ENCODE assay signal across 16 cellular contexts in genomic region chr3:157310329-157311065, GRCh38.
DNase-seq lines count a peak whose midpoint lies in the region; ATAC-seq and TF ChIP-seq lines count a peak whose summit lies in the region.
"Had no signal": no experiment of that assay in that cellular context is flagged by ENCODE, and none has a peak within 500 bp of the region (broad histone marks: within the 10 kb centered on the region; RNA-seq: fewer than 3 reads in every experiment).

No MANE protein-coding gene starts in this region.

- no peaks in the 10 kb centered on the region for H3K36me3 Mint-ChIP-seq in GM23338 (ENCODE audit: low read depth)
- H3K36me3 Mint-ChIP-seq in stimulated activated effector memory CD8-positive, alpha-beta T cell treated with anti-CD3 and anti-CD28 coated beads, Interleukin-12 subunit alpha, Interleukin-12 subunit beta, amount 100 ng/mL, for 72 hours = no peaks in the 10 kb centered on the region
- H3K36me3 Mint-ChIP-seq: CD14-positive monocyte had no signal

- dilution Hi-C loops in IMR-90 (cut with HindIII; ENCODE audit: low sequenced_read_pairs, unreplicated experiment) = no loop called here

- H4K20me1 ChIP-seq in GM23338 (replicated peaks; ENCODE audit: insufficient read depth) = no peaks in the 10 kb centered on the region
- H4K20me1 ChIP-seq in IMR-90 (ENCODE audit: insufficient read depth, low read length) = no peaks in the 10 kb centered on the region

- H3F3A ChIP-seq in GM23338 (replicated peaks; ENCODE audit: low read depth) = no peaks in the 10 kb centered on the region

- H3K79me1 ChIP-seq in IMR-90 (ENCODE audit: low read depth in 1 of 2, low read length in 2 of 2) = no peaks in the 10 kb centered on the region

- H3K23ac ChIP-seq in IMR-90 (ENCODE audit: low read depth, low read length) = 0 out of 2 replicates have a peak overlapping the region, but pooled peaks have one; percentile 8

- H3K36me3 ChIP-seq in GM23338 (ENCODE audit: insufficient read depth) (no peaks in the 10 kb centered on the region), IMR-90 (ENCODE audit: control insufficient read depth, insufficient read depth, low read length) (no peaks in the 10 kb centered on the region), lower lobe of right lung (no peaks in the 10 kb centered on the region)

- CTCF ChIA-PET in IMR-90 (lab: Yijun Ruan, JAX) = no interaction called here

- H3K4me1 ChIP-seq in GM23338 (ENCODE audit: insufficient read depth) = no peaks in the 10 kb centered on the region
- H3K4me1 ChIP-seq in IMR-90 (ENCODE audit: control insufficient read depth, insufficient read depth, low read length) = peaks cover 5% of the 10 kb centered on the region
- peaks cover 8% of the 10 kb centered on the region for H3K4me1 ChIP-seq in foreskin keratinocyte
- H3K4me1 ChIP-seq in lower lobe of right lung = no peaks in the 10 kb centered on the region

- no peak for TF ChIP-seq CTCF in GM23338 (conservative IDR thresholded peaks at IDR 0.05; ENCODE audit: low read depth in 2 of 2)
- TF ChIP-seq CTCF in IMR-90 (conservative IDR thresholded peaks at IDR 0.05; ENCODE audit: low read depth, low read length) = no peak
- TF ChIP-seq CTCF in foreskin keratinocyte (conservative IDR thresholded peaks at IDR 0.05) = no peak
- no peak for TF ChIP-seq CTCF in lower lobe of right lung (IDR thresholded peaks at IDR 0.05)

- no peaks in the 10 kb centered on the region for H3K79me2 ChIP-seq in GM23338 (replicated peaks; ENCODE audit: insufficient read depth)

- peak; percentile 84 for ATAC-seq in GM18867 (IDR thresholded peaks at IDR 0.05; ENCODE audit: unreplicated experiment)
- no peak for ATAC-seq in GM23338
- no peak for ATAC-seq in IMR-90 (ENCODE audit: low read depth)
- peak; percentile 41 for ATAC-seq in foreskin keratinocyte
- no peak for ATAC-seq in lower lobe of right lung
- no peak for ATAC-seq in stimulated activated effector memory CD8-positive, alpha-beta T cell treated with anti-CD3 and anti-CD28 coated beads, Interleukin-12 subunit alpha, Interleukin-12 subunit beta, amount 100 ng/mL, for 72 hours
- ATAC-seq: activated CD8-positive, alpha-beta T cell treated with anti-CD3 and anti-CD28 coated beads, Interleukin-2, amount 10 ng/mL, durations not matched to agents 7 days and 5 days had no signal

- peak overlapping the region; percentile 40; the same call in 1 of the 3 replicates for H2BK15ac ChIP-seq in IMR-90 (ENCODE audit: low read depth, low read length)

- H4K91ac ChIP-seq in IMR-90 (ENCODE audit: insufficient read depth, low read depth, low read length) = peak overlapping the region; percentile 71

- POLR2A ChIA-PET in IMR-90 (lab: Charles Lee; ENCODE audit: unreplicated experiment) = no interaction called here

- peak overlapping the region; percentile 93 for H2BK120ac ChIP-seq in IMR-90 (ENCODE audit: low read depth, low read length)

- peak overlapping the region; percentile 57; the same call in 1 of the 2 replicates for H2AFZ ChIP-seq in GM23338
- H2AFZ ChIP-seq in IMR-90 (replicated peaks; ENCODE audit: low read length, poor library complexity) = no peak overlapping the region

- peak overlapping the region; percentile 51 for H4K5ac ChIP-seq in IMR-90 (ENCODE audit: low read depth, low read length)

- no peaks in the 10 kb centered on the region for H3K9me2 ChIP-seq in GM23338 (ENCODE audit: insufficient read depth)

- H3K27ac ChIP-seq in GM23338 (ENCODE audit: low read depth) = no peak overlapping the region
- H3K27ac ChIP-seq in IMR-90 (ENCODE audit: insufficient read depth, low read length) = peak overlapping the region; percentile 59; the same call in 1 of the 2 replicates
- no peak overlapping the region for H3K27ac ChIP-seq in foreskin keratinocyte
- H3K27ac ChIP-seq in lower lobe of right lung = no peak overlapping the region

- no peaks in the 10 kb centered on the region for H3K27me3 Mint-ChIP-seq in GM23338 (ENCODE audit: insufficient read depth, low read depth, poor library complexity)

- H3K4me1 Mint-ChIP-seq in GM23338 = peaks cover 4% of the 10 kb centered on the region; the same call in 2 of the 3 replicates
- H3K4me1 Mint-ChIP-seq in stimulated activated effector memory CD8-positive, alpha-beta T cell treated with anti-CD3 and anti-CD28 coated beads, Interleukin-12 subunit alpha, Interleukin-12 subunit beta, amount 100 ng/mL, for 72 hours = no peaks in the 10 kb centered on the region
- H3K4me1 Mint-ChIP-seq: CD14-positive monocyte had no signal

- H2AK9ac ChIP-seq in IMR-90 (replicated peaks; ENCODE audit: low read depth, low read length, poor library complexity) = no peak overlapping the region

- TF ChIP-seq RAD21 in IMR-90 (IDR thresholded peaks at IDR 0.05; ENCODE audit: low read length) = no peak

- H3K14ac ChIP-seq in IMR-90 (replicated peaks; ENCODE audit: low read depth, low read length) = peak overlapping the region; percentile 15; the same call in 1 of the 2 replicates

- intact Hi-C loops in IMR-90 (cut with micrococcal nuclease) = no loop called here
- intact Hi-C loops in lower lobe of right lung (cut with DNase I) = no loop called here

- no peak overlapping the region for H3K27ac Mint-ChIP-seq in GM23338
- no peak overlapping the region for H3K27ac Mint-ChIP-seq in stimulated activated effector memory CD8-positive, alpha-beta T cell treated with anti-CD3 and anti-CD28 coated beads, Interleukin-12 subunit alpha, Interleukin-12 subunit beta, amount 100 ng/mL, for 72 hours
- H3K27ac Mint-ChIP-seq: activated CD8-positive, alpha-beta T cell treated with anti-CD3 and anti-CD28 coated beads, Interleukin-2, amount 10 ng/mL, durations not matched to agents 7 days and 5 days; CD14-positive monocyte had no signal

- H3K4me3 ChIP-seq in GM23338 (no peak overlapping the region), IMR-90 (ENCODE audit: insufficient read depth, low read depth, low read length) (no peak overlapping the region), lower lobe of right lung (no peak overlapping the region)

- H3K27me3 ChIP-seq in GM23338 (ENCODE audit: insufficient read depth) (no peaks in the 10 kb centered on the region), IMR-90 (ENCODE audit: control insufficient read depth, insufficient read depth, low read length) (no peaks in the 10 kb centered on the region), foreskin keratinocyte (no peaks in the 10 kb centered on the region), lower lobe of right lung (ENCODE audit: low read depth) (no peaks in the 10 kb centered on the region)

- WGBS in IMR-90 (ENCODE audit: extremely low coverage in 2 of 2, insufficient read length in 1 of 2), 2 experiments = no CpG with 5 or more reads among the region's 6 CpGs

- BruUV-seq in IMR-90 (replicated peaks; lab: Mats Ljungman, UMichigan) = no TSS peak

- no peak overlapping the region for H2BK5ac ChIP-seq in IMR-90 (ENCODE audit: low read depth, low read length, poor library complexity, severe bottlenecking)

- H3K4me3 Mint-ChIP-seq in GM23338 = no peak overlapping the region
- H3K4me3 Mint-ChIP-seq in stimulated activated effector memory CD8-positive, alpha-beta T cell treated with anti-CD3 and anti-CD28 coated beads, Interleukin-12 subunit alpha, Interleukin-12 subunit beta, amount 100 ng/mL, for 72 hours = no peak overlapping the region
- H3K4me3 Mint-ChIP-seq: activated CD8-positive, alpha-beta T cell treated with anti-CD3 and anti-CD28 coated beads, Interleukin-2, amount 10 ng/mL, durations not matched to agents 7 days and 5 days; CD14-positive monocyte had no signal

- DNase-seq in GM23338 (ENCODE audit: low spot score) = peak; percentile 7
- no peak for DNase-seq in IMR-90
- DNase-seq in foreskin keratinocyte = no peak
- DNase-seq in DMS 273 (lab: John Stamatoyannopoulos, UW; ENCODE audit: unreplicated experiment) = no peak
- DNase-seq in central memory CD4-positive, alpha-beta T cell = no peak
- no peak for DNase-seq in lower lobe of right lung
- no peak for DNase-seq in stimulated activated effector memory CD8-positive, alpha-beta T cell treated with anti-CD3 and anti-CD28 coated beads, Interleukin-12 subunit alpha, Interleukin-12 subunit beta, amount 100 ng/mL, for 72 hours (ENCODE audit: low spot score in 2 of 2)
- DNase-seq: activated CD8-positive, alpha-beta T cell treated with anti-CD3 and anti-CD28 coated beads, Interleukin-2, amount 10 ng/mL, durations not matched to agents 7 days and 5 days; dermis blood vessel endothelial cell; KG1; NCI-H187; NCI-H748 treated with DMSO at 0.1 percent for 48 hours; SHP77 treated with DMSO at 0.1 percent for 48 hours; small intestine had no signal

- peak overlapping the region; percentile 85 for H3K18ac ChIP-seq in IMR-90 (ENCODE audit: low read depth, low read length)

- no peak overlapping the region for H3K56ac ChIP-seq in IMR-90 (ENCODE audit: extremely low read depth, insufficient read depth, low read length)

- H3K4me2 ChIP-seq in GM23338 = no peak overlapping the region
- no peak overlapping the region for H3K4me2 ChIP-seq in IMR-90 (ENCODE audit: low read depth, low read length)

- no peaks in the 10 kb centered on the region for H3K9me1 ChIP-seq in IMR-90 (ENCODE audit: insufficient read depth, low read length)

- H3K9me3 ChIP-seq in IMR-90 (ENCODE audit: control insufficient read depth, insufficient read depth, low read length) (no peaks in the 10 kb centered on the region), lower lobe of right lung (no peaks in the 10 kb centered on the region)

- 0 out of 3 replicates have a peak, but pooled peaks cover 2% of the 10 kb centered on the region for H3K9me3 Mint-ChIP-seq in GM23338
- H3K9me3 Mint-ChIP-seq in stimulated activated effector memory CD8-positive, alpha-beta T cell treated with anti-CD3 and anti-CD28 coated beads, Interleukin-12 subunit alpha, Interleukin-12 subunit beta, amount 100 ng/mL, for 72 hours = no peaks in the 10 kb centered on the region

- peak overlapping the region; percentile 82 for H2AK5ac ChIP-seq in IMR-90 (ENCODE audit: low read depth, low read length)

- H2BK20ac ChIP-seq in IMR-90 (ENCODE audit: low read depth, low read length) = peak overlapping the region; percentile 97

- in situ Hi-C loops in IMR-90 (cut with MboI; ENCODE audit: low sequenced_read_pairs) = no loop called here

- peak overlapping the region; percentile 32 to 84; a peak in 2 of 4 replicates for H4K8ac ChIP-seq in IMR-90 (ENCODE audit: low read depth in 2 of 2, low read length in 2 of 2)

- no peak for TF ChIP-seq POLR2A in IMR-90 (IDR thresholded peaks at IDR 0.05; ENCODE audit: low read depth, low read length)

- no peak overlapping the region for H3K9ac ChIP-seq in IMR-90 (ENCODE audit: low read depth, low read length)

- peak overlapping the region; percentile 74 for H3K4ac ChIP-seq in IMR-90 (ENCODE audit: low read depth, low read length)

TF ChIP-seq in GM23338, 12 proteins besides CTCF, POLR2A, EP300 and RAD21 (continues in another document):
- no peak for TF ChIP-seq POLR2AphosphoS5 (IDR thresholded peaks at IDR 0.05; ENCODE audit: low read depth)

TF ChIP-seq in IMR-90, 13 proteins besides CTCF, POLR2A, EP300 and RAD21 (continues in another document):
- TF ChIP-seq USF2 (IDR thresholded peaks at IDR 0.05; ENCODE audit: low read depth, low read length) = peak; percentile 54

Comparison
In these comparisons a context has a peak if more than half of its experiments do, and no peak if none do; other contexts are left out.
1. ATAC-seq: peak in GM18867 (single experiment) and foreskin keratinocyte (single experiment); none in GM23338 (single experiment), IMR-90 (single experiment), lower lobe of right lung (0 of 2) and stimulated activated effector memory CD8-positive, alpha-beta T cell treated with anti-CD3 and anti-CD28 coated beads, Interleukin-12 subunit alpha, Interleukin-12 subunit beta, amount 100 ng/mL, for 72 hours (single experiment).